ENCODE assay signal across 1 cellular context in genomic region chr6:10269814-10270472, GRCh38.
TF ChIP-seq lines count a peak whose summit lies in the region.

No MANE protein-coding gene starts in this region.

TF ChIP-seq in HepG2, 621 proteins besides CTCF, POLR2A, EP300 and RAD21 (continued from another document):
- TF ChIP-seq ZNF646 (CRISPR knock-in tag; IDR thresholded peaks at IDR 0.05) = no peak
